In genomic region chr14:35875296-35875695, GRCh38 we compare ENCODE assay signal across 16 cellular contexts. TPM values are rescaled to one million over a fixed set of nuclear protein-coding genes. Genes with fewer than 3 reads are reported as not detected.
A peak's percentile ranks its signal among the peaks of the same experiment; 100 is the strongest.
DNase-seq lines count a peak whose midpoint lies in the region; ATAC-seq and TF ChIP-seq lines count a peak whose summit lies in the region.
"Had no signal": no experiment of that assay in that cellular context is flagged by ENCODE, and none has a peak within 500 bp of the region (broad histone marks: within the 10 kb centered on the region; RNA-seq: fewer than 3 reads in every experiment).

No MANE protein-coding gene starts in this region.

- H3K9ac ChIP-seq in IMR-90 (ENCODE audit: low read depth, low read length) (no peak overlapping the region), adipocyte (ENCODE audit: low read length) (no peak overlapping the region)

- peaks cover 9% of the 10 kb centered on the region for H3K4me1 Mint-ChIP-seq in mesothelial cell of epicardium
- H3K4me1 Mint-ChIP-seq in CD14-positive monocyte: peaks cover 13% of the 10 kb centered on the region

- H3K4me3 Mint-ChIP-seq in mesothelial cell of epicardium: no peak overlapping the region
- H3K4me3 Mint-ChIP-seq in CD14-positive monocyte: no peak overlapping the region

- no peak overlapping the region for H2BK20ac ChIP-seq in IMR-90 (ENCODE audit: low read depth, low read length)

- H3K36me3 ChIP-seq in IMR-90 (ENCODE audit: control insufficient read depth, insufficient read depth, low read length) (no peaks in the 10 kb centered on the region), adipocyte (ENCODE audit: control insufficient read depth, insufficient read depth, low read length, severe bottlenecking) (peaks cover 5% of the 10 kb centered on the region)

- H3K27ac Mint-ChIP-seq in mesothelial cell of epicardium (peak overlapping the region; percentile 11), CD14-positive monocyte (no peak overlapping the region)

- peak; percentile 24 for DNase-seq in IMR-90
- DNase-seq in adipocyte (ENCODE audit: low read depth): peak; percentile 35
- peak; percentile 6 for DNase-seq in fibroblast of gingiva (ENCODE audit: low read depth)
- no peak for DNase-seq in mesothelial cell of epicardium (ENCODE audit: low spot score in 2 of 2, unreplicated experiment in 2 of 2)
- DNase-seq in CD14-positive monocyte (ENCODE audit: low spot score): no peak
- DNase-seq: ACHN; DMS79 treated with DMSO at 0.1 percent for 48 hours; KBM-7; NCI-H187; NCI-H2107; NCI-H446 treated with DMSO at 0.1 percent for 48 hours; NK-92 treated with Interleukin-12 subunit alpha and Interleukin-12 subunit beta, amount 100 ng/mL, for 24 hours; SHP77 had no signal

- intact Hi-C loops in IMR-90 (cut with micrococcal nuclease): no loop called here
- intact Hi-C loops in CD14-positive monocyte (cut with micrococcal nuclease): no loop called here

- no peak overlapping the region for H2AK5ac ChIP-seq in IMR-90 (ENCODE audit: low read depth, low read length)

- H3K27ac ChIP-seq in IMR-90 (ENCODE audit: insufficient read depth, low read length): no peak overlapping the region
- H3K27ac ChIP-seq: C4-2B had no signal

- no peak overlapping the region for H3K4me2 ChIP-seq in IMR-90 (ENCODE audit: low read depth, low read length)

- peaks cover 7% of the 10 kb centered on the region; the same call in 1 of the 2 replicates for H4K20me1 ChIP-seq in IMR-90 (ENCODE audit: insufficient read depth, low read length)

- POLR2A ChIA-PET in IMR-90 (lab: Charles Lee; ENCODE audit: unreplicated experiment): no interaction called here

- no peaks in the 10 kb centered on the region for H3K27me3 ChIP-seq in IMR-90 (ENCODE audit: control insufficient read depth, insufficient read depth, low read length)
- no peaks in the 10 kb centered on the region for H3K27me3 ChIP-seq in adipocyte (replicated peaks; ENCODE audit: control insufficient read depth, insufficient read depth, low read length)

- H3K4me1 ChIP-seq in IMR-90 (ENCODE audit: control insufficient read depth, insufficient read depth, low read length): peaks cover 2% of the 10 kb centered on the region
- peaks cover 28% of the 10 kb centered on the region for H3K4me1 ChIP-seq in adipocyte (ENCODE audit: control insufficient read depth, insufficient read depth, low read length)

- no peak overlapping the region for H2AK9ac ChIP-seq in IMR-90 (replicated peaks; ENCODE audit: low read depth, low read length, poor library complexity)

- H3K9me1 ChIP-seq in IMR-90 (ENCODE audit: insufficient read depth, low read length): no peaks in the 10 kb centered on the region

- ATAC-seq in IMR-90 (ENCODE audit: low read depth) (no peak), GM18511 (IDR thresholded peaks at IDR 0.05; ENCODE audit: unreplicated experiment) (no peak), HG02938 (IDR thresholded peaks at IDR 0.05; ENCODE audit: unreplicated experiment) (no peak)

- H3K9me3 Mint-ChIP-seq in mesothelial cell of epicardium: no peaks in the 10 kb centered on the region
- H3K9me3 Mint-ChIP-seq in CD14-positive monocyte: peaks cover 0 to 2% (median 0%) of the 10 kb centered on the region in 7 donors

- H3K36me3 Mint-ChIP-seq in mesothelial cell of epicardium (peaks cover 5% of the 10 kb centered on the region), CD14-positive monocyte (no peaks in the 10 kb centered on the region)

- H4K5ac ChIP-seq in IMR-90 (ENCODE audit: low read depth, low read length): no peak overlapping the region

- no peak overlapping the region for H2BK120ac ChIP-seq in IMR-90 (ENCODE audit: low read depth, low read length)

- TF ChIP-seq RAD21 in IMR-90 (IDR thresholded peaks at IDR 0.05; ENCODE audit: low read length): no peak

- no peak overlapping the region for H4K91ac ChIP-seq in IMR-90 (ENCODE audit: insufficient read depth, low read depth, low read length)

- no peaks in the 10 kb centered on the region for H3K79me1 ChIP-seq in IMR-90 (ENCODE audit: low read depth in 1 of 2, low read length in 2 of 2)

- CTCF ChIA-PET in IMR-90 (lab: Yijun Ruan, JAX): interaction anchor here (0.5 kb wide), 1 partner anchor 1259 kb away, joined by 6 read pairs; no protein-coding TSS in a partner anchor

- no peak overlapping the region for H3K18ac ChIP-seq in IMR-90 (ENCODE audit: low read depth, low read length)

- in situ Hi-C loops in IMR-90 (cut with MboI; ENCODE audit: low sequenced_read_pairs): no loop called here

- dilution Hi-C loops in IMR-90 (cut with HindIII; ENCODE audit: low sequenced_read_pairs, unreplicated experiment): no loop called here

- WGBS in IMR-90 (ENCODE audit: extremely low coverage in 2 of 2, insufficient read length in 1 of 2), 2 experiments: no CpG with 5 or more reads among the region's 2 CpGs

- no peak for TF ChIP-seq POLR2A in IMR-90 (IDR thresholded peaks at IDR 0.05; ENCODE audit: low read depth, low read length)

- H3K14ac ChIP-seq in IMR-90 (replicated peaks; ENCODE audit: low read depth, low read length): no peak overlapping the region

- no peak overlapping the region for H3K23ac ChIP-seq in IMR-90 (ENCODE audit: low read depth, low read length)

- no peak overlapping the region for H4K8ac ChIP-seq in IMR-90 (ENCODE audit: low read depth in 2 of 2, low read length in 2 of 2)

- H3K9me3 ChIP-seq in IMR-90 (ENCODE audit: control insufficient read depth, insufficient read depth, low read length): no peaks in the 10 kb centered on the region
- H3K9me3 ChIP-seq in adipocyte (ENCODE audit: control insufficient read depth, low read length): no peaks in the 10 kb centered on the region

- H3K4me3 ChIP-seq in IMR-90 (ENCODE audit: insufficient read depth, low read depth, low read length) (no peak overlapping the region), adipocyte (ENCODE audit: low read length) (no peak overlapping the region)

- no peak overlapping the region for H2BK5ac ChIP-seq in IMR-90 (ENCODE audit: low read depth, low read length, poor library complexity, severe bottlenecking)

- no TSS peak for BruUV-seq in IMR-90 (replicated peaks; lab: Mats Ljungman, UMichigan)

- no peak overlapping the region for H2BK15ac ChIP-seq in IMR-90 (ENCODE audit: low read depth, low read length)

- no peak overlapping the region for H3K56ac ChIP-seq in IMR-90 (ENCODE audit: extremely low read depth, insufficient read depth, low read length)

- H2AFZ ChIP-seq in IMR-90 (replicated peaks; ENCODE audit: low read length, poor library complexity): no peak overlapping the region

- no peak overlapping the region for H3K4ac ChIP-seq in IMR-90 (ENCODE audit: low read depth, low read length)

- no peaks in the 10 kb centered on the region for H3K27me3 Mint-ChIP-seq in mesothelial cell of epicardium (ENCODE audit: low read depth)
- H3K27me3 Mint-ChIP-seq in CD14-positive monocyte (ENCODE audit: low read depth in 3 of 3): peaks cover 0 to 1% (median 0%) of the 10 kb centered on the region in 3 donors

- TF ChIP-seq CTCF in IMR-90 (conservative IDR thresholded peaks at IDR 0.05; ENCODE audit: low read depth, low read length) (no peak), mesothelial cell of epicardium (IDR thresholded peaks at IDR 0.05; ENCODE audit: unreplicated experiment) (no peak), CD14-positive monocyte (IDR thresholded peaks at IDR 0.05) (no peak)

TF ChIP-seq in IMR-90, 13 proteins besides CTCF, POLR2A, EP300 and RAD21:
- no peak for TF ChIP-seq CEBPB (IDR thresholded peaks at IDR 0.05; ENCODE audit: low read depth, low read length)
- no peak for TF ChIP-seq MAZ (IDR thresholded peaks at IDR 0.05; ENCODE audit: borderline replicate concordance, low read depth, low read length)
- no peak for TF ChIP-seq RCOR1 (IDR thresholded peaks at IDR 0.05; ENCODE audit: insufficient replicate concordance, low read length)
- no peak for TF ChIP-seq MXI1 (IDR thresholded peaks at IDR 0.05; ENCODE audit: borderline replicate concordance, low read depth, low read length)
- no peak for TF ChIP-seq MAFK (IDR thresholded peaks at IDR 0.05; ENCODE audit: low read depth, low read length)
- no peak for TF ChIP-seq CHD1 (IDR thresholded peaks at IDR 0.05; ENCODE audit: low read depth, low read length)
- no peak for TF ChIP-seq ELK1 (IDR thresholded peaks at IDR 0.05; ENCODE audit: borderline replicate concordance, low read depth, low read length)
- TF ChIP-seq FOS (IDR thresholded peaks at IDR 0.05; ENCODE audit: low read depth, low read length): no peak
- TF ChIP-seq NFE2L2 (IDR thresholded peaks at IDR 0.05; ENCODE audit: low read depth, low read length): no peak
- TF ChIP-seq SMC3 (IDR thresholded peaks at IDR 0.05; ENCODE audit: low read depth, low read length): no peak
- TF ChIP-seq, protein P1, sequence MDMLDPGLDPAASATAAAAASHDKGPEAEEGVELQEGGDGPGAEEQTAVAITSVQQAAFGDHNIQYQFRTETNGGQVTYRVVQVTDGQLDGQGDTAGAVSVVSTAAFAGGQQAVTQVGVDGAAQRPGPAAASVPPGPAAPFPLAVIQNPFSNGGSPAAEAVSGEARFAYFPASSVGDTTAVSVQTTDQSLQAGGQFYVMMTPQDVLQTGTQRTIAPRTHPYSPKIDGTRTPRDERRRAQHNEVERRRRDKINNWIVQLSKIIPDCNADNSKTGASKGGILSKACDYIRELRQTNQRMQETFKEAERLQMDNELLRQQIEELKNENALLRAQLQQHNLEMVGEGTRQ (IDR thresholded peaks at IDR 0.05; ENCODE audit: low read depth, low read length): no peak
- TF ChIP-seq BHLHE40 (IDR thresholded peaks at IDR 0.05; ENCODE audit: low read depth, low read length): no peak

RNA-seq across cellular contexts. Expression of gene BRMS1L, which starts 49.2 kb away (rescaled TPM):
- 1.8 and 5.0 TPM in 2 replicates for total RNA-seq in IMR-90 (2012; rRNA removed)
- 3.2 and 6.2 TPM in 2 replicates for polyA plus RNA-seq in IMR-90 (2012; rRNA removed)
- 0.96 and 7.3 TPM in 2 replicates for polyA plus RNA-seq in IMR-90 (2012; cell fraction: cytosol; rRNA removed)
- polyA plus RNA-seq in IMR-90 (2012; cell fraction: nucleus; rRNA removed; ENCODE audit: low replicate concordance): 0.29 and 21.1 TPM in 2 replicates
- total RNA-seq in mesothelial cell of epicardium: 15.4 to 16.5 TPM (median 15.9 TPM) in 3 replicates
- polyA plus RNA-seq in CD14-positive monocyte: 1 to 10 TPM in 1 of 2 donors, under 1 TPM in 1; 0.86 to 1.7 TPM

Comparison
In these comparisons a context has a peak if more than half of its experiments do, and no peak if none do; other contexts are left out.
1. DNase-seq: peak in IMR-90 (single experiment), adipocyte (single experiment) and fibroblast of gingiva (single experiment); none in mesothelial cell of epicardium (0 of 2) and CD14-positive monocyte (single experiment).